ENCODE assay signal across 9 cellular contexts in the genomic region with DNA sequence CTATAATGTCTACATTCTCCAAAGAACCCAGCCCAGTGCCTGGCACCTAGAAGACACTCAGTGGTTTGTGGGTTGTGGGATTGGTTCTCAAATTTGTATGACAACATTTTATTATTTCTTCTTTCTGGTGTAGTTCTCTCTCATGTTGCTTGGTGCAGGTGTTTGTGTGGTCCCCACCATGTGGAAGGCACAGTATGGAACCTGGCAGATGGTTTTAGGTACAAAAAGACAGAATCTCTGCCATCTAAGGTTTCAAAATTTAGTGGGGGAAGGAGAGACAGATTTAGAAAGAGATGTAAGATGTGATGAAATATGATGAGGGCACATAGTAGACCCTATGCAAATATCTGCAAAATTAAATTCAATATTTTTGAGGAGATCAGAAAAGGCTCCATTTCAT.
"Had no signal": no experiment of that assay in that cellular context is flagged by ENCODE, and none has a peak within 500 bp of the region (broad histone marks: within the 10 kb centered on the region; RNA-seq: fewer than 3 reads in every experiment).

No MANE protein-coding gene starts in this region.

- ATAC-seq: HCT116, HepG2, K562 had no signal

- H3K27ac Mint-ChIP-seq: HFFc6 had no signal

- H3K36me3 Mint-ChIP-seq: IgD-negative memory B cell had no signal

- H3K4me3 Mint-ChIP-seq: HFFc6, IgD-negative memory B cell had no signal

- H3K4me1 Mint-ChIP-seq: IgD-negative memory B cell had no signal

- DNase-seq: GM23248, GOT3, H7, HFFc6 had no signal

- H3K4me3 ChIP-seq: GM23248, HAP-1, K562 had no signal
